18 cellular contexts compared by ENCODE assay signal in the genomic region with DNA sequence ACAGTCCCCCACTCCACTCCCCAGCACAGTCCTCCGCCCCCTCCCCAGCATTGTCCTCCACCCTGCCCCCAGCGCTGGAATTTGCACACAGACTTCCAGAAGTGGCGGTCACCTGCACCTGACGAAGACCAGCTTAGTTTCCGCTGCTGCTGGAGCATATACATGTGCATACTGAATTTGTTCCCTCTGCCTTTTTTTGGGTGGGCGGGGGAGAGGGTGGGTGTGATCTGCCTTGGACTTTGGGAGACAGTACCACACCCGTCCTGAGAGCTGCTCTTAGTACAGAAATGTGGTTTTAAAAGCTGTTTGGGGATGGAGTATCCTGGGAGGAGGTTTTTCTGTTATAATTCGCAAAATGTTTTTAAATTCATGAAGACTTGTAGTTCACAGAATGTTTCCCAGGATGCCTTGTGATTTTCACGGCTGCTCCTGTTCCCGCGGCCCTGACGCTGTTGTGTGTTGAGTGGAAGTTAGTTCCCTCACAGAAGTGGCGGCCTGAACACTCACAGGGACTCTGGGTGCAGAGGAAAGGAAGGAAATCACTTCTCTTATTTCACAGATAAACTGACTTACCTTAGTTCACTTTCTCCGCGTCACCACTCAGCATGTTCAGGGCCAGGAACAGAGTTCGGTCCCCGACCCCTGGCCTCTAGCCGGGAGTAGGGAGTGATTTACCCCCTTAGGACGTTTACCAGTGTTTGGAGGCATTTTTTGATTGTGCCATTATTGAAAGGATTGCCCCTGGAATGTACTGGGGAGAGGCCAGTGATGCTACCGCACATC. TPM values are rescaled to one million over a fixed set of nuclear protein-coding genes. Genes with fewer than 3 reads are reported as not detected.
DNase-seq lines count a peak whose midpoint lies in the region; ATAC-seq and TF ChIP-seq lines count a peak whose summit lies in the region.
"Had no signal": no experiment of that assay in that cellular context is flagged by ENCODE, and none has a peak within 500 bp of the region (broad histone marks: within the 10 kb centered on the region; RNA-seq: fewer than 3 reads in every experiment).

No MANE protein-coding gene starts in this region.

- H3K36me3 ChIP-seq in mesodermal cell (ENCODE audit: control insufficient read depth, insufficient read depth, low read length) = peaks cover 83% of the 10 kb centered on the region

- no peak for DNase-seq in stimulated activated naive CD8-positive, alpha-beta T cell treated with anti-CD3 and anti-CD28 coated beads, Interleukin-15, amount 100 ng/mL, for 72 hours
- DNase-seq in stimulated activated naive CD8-positive, alpha-beta T cell treated with anti-CD3 and anti-CD28 coated beads, Interleukin-15, Interleukin-2, amounts not matched to agents 100 U/mL and 50 U/mL, for 24 hours = no peak
- DNase-seq in WTC11 (ENCODE audit: low spot score) = no peak
- DNase-seq in ACHN = no peak
- DNase-seq: activated B cell treated with CpG ODN at 0.5 μM for 24 hours; activated naive CD8-positive, alpha-beta T cell treated with anti-CD3 and anti-CD28 coated beads for 36 hours; foreskin keratinocyte; hypothalamus; mesendoderm; natural killer cell; NCI-H1436 treated with DMSO at 0.1 percent for 48 hours; NCI-H69; psoas muscle; SIG-M5; stimulated activated CD4-positive, alpha-beta T cell treated with anti-CD3 and anti-CD28 coated beads, Interleukin-4, amount 100 ng/mL, for 24 hours had no signal

- no peak overlapping the region for H3K4me3 Mint-ChIP-seq in stimulated activated naive CD8-positive, alpha-beta T cell treated with anti-CD3 and anti-CD28 coated beads, Interleukin-15, amount 100 ng/mL, for 72 hours
- no peak overlapping the region for H3K4me3 Mint-ChIP-seq in WTC11
- H3K4me3 Mint-ChIP-seq: activated B cell treated with CpG ODN at 0.5 μM for 24 hours; activated naive CD8-positive, alpha-beta T cell treated with anti-CD3 and anti-CD28 coated beads for 36 hours; natural killer cell had no signal

- peak overlapping the region; percentile 62 for H3K27ac ChIP-seq in mesodermal cell (ENCODE audit: low read depth, low read length, severe bottlenecking)
- H3K27ac ChIP-seq: foreskin keratinocyte, psoas muscle had no signal

- CTCF ChIA-PET in WTC11 (lab: Charles Lee) = no interaction called here

- POLR2A ChIA-PET in WTC11 (lab: Charles Lee) = no interaction called here

- H3K9me3 ChIP-seq in mesodermal cell (ENCODE audit: control insufficient read depth, low read length) = no peaks in the 10 kb centered on the region
- H3K9me3 ChIP-seq: psoas muscle had no signal

- H3K9me3 Mint-ChIP-seq in stimulated activated naive CD8-positive, alpha-beta T cell treated with anti-CD3 and anti-CD28 coated beads, Interleukin-15, amount 100 ng/mL, for 72 hours = no peaks in the 10 kb centered on the region
- no peaks in the 10 kb centered on the region for H3K9me3 Mint-ChIP-seq in WTC11
- H3K9me3 Mint-ChIP-seq: activated B cell treated with CpG ODN at 0.5 μM for 24 hours; activated naive CD8-positive, alpha-beta T cell treated with anti-CD3 and anti-CD28 coated beads for 36 hours; natural killer cell had no signal

- TF ChIP-seq CTCF in WTC11 (IDR thresholded peaks at IDR 0.05) = no peak

- no peaks in the 10 kb centered on the region for H3K27me3 Mint-ChIP-seq in stimulated activated naive CD8-positive, alpha-beta T cell treated with anti-CD3 and anti-CD28 coated beads, Interleukin-15, amount 100 ng/mL, for 72 hours
- H3K27me3 Mint-ChIP-seq in WTC11 (ENCODE audit: low read depth) = no peaks in the 10 kb centered on the region
- H3K27me3 Mint-ChIP-seq: activated B cell treated with CpG ODN at 0.5 μM for 24 hours; activated naive CD8-positive, alpha-beta T cell treated with anti-CD3 and anti-CD28 coated beads for 36 hours had no signal

- peaks cover 23% of the 10 kb centered on the region for H3K36me3 Mint-ChIP-seq in WTC11

- no peak overlapping the region for H3K4me3 ChIP-seq in mesodermal cell (ENCODE audit: extremely low read depth, insufficient read depth, low read length, poor library complexity, severe bottlenecking)
- H3K4me3 ChIP-seq: psoas muscle had no signal

- in situ Hi-C loops in ACHN (cut with HindIII; ENCODE audit: low pct_ligation_motif_present, low pct_unique_long_range_greater_than_20kb, low sequenced_read_pairs) = no loop called here

- 80 to 93% methylated on average over 8 to 16 of the region's 20 CpGs for WGBS in mesodermal cell (ENCODE audit: insufficient coverage in 2 of 2), 2 experiments

- H3K4me1 ChIP-seq in mesodermal cell (ENCODE audit: control insufficient read depth, insufficient read depth, low read length, poor library complexity, severe bottlenecking) = peaks cover 61% of the 10 kb centered on the region
- H3K4me1 ChIP-seq: psoas muscle had no signal

- no peak overlapping the region for H3K27ac Mint-ChIP-seq in stimulated activated naive CD8-positive, alpha-beta T cell treated with anti-CD3 and anti-CD28 coated beads, Interleukin-15, amount 100 ng/mL, for 72 hours
- H3K27ac Mint-ChIP-seq in WTC11 = peak overlapping the region; percentile 72; the same call in 1 of the 2 replicates
- H3K27ac Mint-ChIP-seq: activated B cell treated with CpG ODN at 0.5 μM for 24 hours; activated naive CD8-positive, alpha-beta T cell treated with anti-CD3 and anti-CD28 coated beads for 36 hours; natural killer cell had no signal

- peak; percentile 46 for ATAC-seq in stimulated activated naive CD8-positive, alpha-beta T cell treated with anti-CD3 and anti-CD28 coated beads, Interleukin-15, amount 100 ng/mL, for 72 hours
- ATAC-seq in stimulated activated naive CD8-positive, alpha-beta T cell treated with anti-CD3 and anti-CD28 coated beads, Interleukin-15, Interleukin-2, amounts not matched to agents 100 U/mL and 50 U/mL, for 24 hours = no peak
- no peak for ATAC-seq in WTC11
- ATAC-seq in HG02981 (IDR thresholded peaks at IDR 0.05; ENCODE audit: unreplicated experiment) = no peak
- ATAC-seq in GM19351 (IDR thresholded peaks at IDR 0.05; ENCODE audit: unreplicated experiment) = no peak
- ATAC-seq: foreskin keratinocyte, natural killer cell, psoas muscle had no signal

- peaks cover 59% of the 10 kb centered on the region for H3K4me1 Mint-ChIP-seq in stimulated activated naive CD8-positive, alpha-beta T cell treated with anti-CD3 and anti-CD28 coated beads, Interleukin-15, amount 100 ng/mL, for 72 hours
- H3K4me1 Mint-ChIP-seq in WTC11 = peaks cover 31% of the 10 kb centered on the region
- H3K4me1 Mint-ChIP-seq: activated B cell treated with CpG ODN at 0.5 μM for 24 hours had no signal

TF ChIP-seq in WTC11, 78 proteins besides CTCF, POLR2A, EP300 and RAD21:
- TF ChIP-seq, protein P1, sequence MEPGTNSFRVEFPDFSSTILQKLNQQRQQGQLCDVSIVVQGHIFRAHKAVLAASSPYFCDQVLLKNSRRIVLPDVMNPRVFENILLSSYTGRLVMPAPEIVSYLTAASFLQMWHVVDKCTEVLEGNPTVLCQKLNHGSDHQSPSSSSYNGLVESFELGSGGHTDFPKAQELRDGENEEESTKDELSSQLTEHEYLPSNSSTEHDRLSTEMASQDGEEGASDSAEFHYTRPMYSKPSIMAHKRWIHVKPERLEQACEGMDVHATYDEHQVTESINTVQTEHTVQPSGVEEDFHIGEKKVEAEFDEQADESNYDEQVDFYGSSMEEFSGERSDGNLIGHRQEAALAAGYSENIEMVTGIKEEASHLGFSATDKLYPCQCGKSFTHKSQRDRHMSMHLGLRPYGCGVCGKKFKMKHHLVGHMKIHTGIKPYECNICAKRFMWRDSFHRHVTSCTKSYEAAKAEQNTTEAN (CRISPR knock-in tag; IDR thresholded peaks at IDR 0.05) = no peak
- TF ChIP-seq, protein P2, sequence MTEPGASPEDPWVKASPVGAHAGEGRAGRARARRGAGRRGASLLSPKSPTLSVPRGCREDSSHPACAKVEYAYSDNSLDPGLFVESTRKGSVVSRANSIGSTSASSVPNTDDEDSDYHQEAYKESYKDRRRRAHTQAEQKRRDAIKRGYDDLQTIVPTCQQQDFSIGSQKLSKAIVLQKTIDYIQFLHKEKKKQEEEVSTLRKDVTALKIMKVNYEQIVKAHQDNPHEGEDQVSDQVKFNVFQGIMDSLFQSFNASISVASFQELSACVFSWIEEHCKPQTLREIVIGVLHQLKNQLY (CRISPR knock-in tag; IDR thresholded peaks at IDR 0.05) = no peak

RNA-seq across cellular contexts. Expression of a gene that starts 18.6 kb away (rescaled TPM):
- 127 to 156 TPM (median 150 TPM) in 3 replicates for total RNA-seq in WTC11 (2021)
- polyA plus RNA-seq in mesodermal cell (2013, experiment 1 of 2) = 338 TPM
- polyA plus RNA-seq in mesodermal cell (2013, experiment 2 of 2) = 311 TPM
